8 cellular contexts compared by ENCODE assay signal in the genomic region with DNA sequence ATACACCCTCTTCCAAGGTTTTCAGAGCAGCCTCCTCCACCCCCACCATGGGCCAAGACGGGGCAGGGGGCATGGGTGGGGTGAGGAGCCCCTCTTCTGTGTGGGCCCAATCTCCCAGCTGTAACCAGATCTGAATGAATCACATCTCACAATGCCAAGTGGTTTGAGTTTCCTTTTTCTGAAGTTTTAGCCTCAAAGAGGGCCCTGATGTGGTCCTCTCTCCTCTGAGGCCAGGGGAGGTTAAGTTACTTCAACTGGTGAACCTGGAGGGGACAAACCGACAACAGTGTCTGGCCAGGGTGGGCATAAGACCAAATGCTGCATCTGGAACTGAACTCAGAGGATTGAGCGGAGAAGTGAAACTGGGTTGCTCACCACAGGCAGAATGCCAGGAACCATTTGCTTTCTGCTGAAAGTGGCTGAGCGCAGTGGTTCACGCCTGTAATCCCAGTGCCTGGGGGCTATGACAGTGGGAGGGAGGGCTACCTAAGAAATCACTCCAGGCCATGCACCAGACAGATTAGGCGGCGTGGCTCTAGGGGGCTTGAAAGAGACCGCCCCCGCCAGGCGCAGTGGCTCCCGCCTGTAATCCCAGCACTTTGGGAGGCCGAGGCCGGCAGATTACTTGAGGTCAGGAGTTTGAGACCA. TPM values are rescaled to one million over a fixed set of nuclear protein-coding genes. Genes with fewer than 3 reads are reported as not detected.
A peak's percentile ranks its signal among the peaks of the same experiment; 100 is the strongest.
DNase-seq lines count a peak whose midpoint lies in the region; ATAC-seq and TF ChIP-seq lines count a peak whose summit lies in the region.

No MANE protein-coding gene starts in this region.

- no peak for TF ChIP-seq CTCF in foreskin fibroblast (IDR thresholded peaks at IDR 0.05; ENCODE audit: low read depth, low read length)
- no peak for TF ChIP-seq CTCF in glutamatergic neuron (IDR thresholded peaks at IDR 0.05; ENCODE audit: partially characterized antibody, unreplicated experiment)

- peaks cover 18% of the 10 kb centered on the region for H3K27me3 Mint-ChIP-seq in activated CD4-positive, alpha-beta T cell treated with anti-CD3 and anti-CD28 coated beads for 36 hours
- peaks cover 17% of the 10 kb centered on the region for H3K27me3 Mint-ChIP-seq in activated CD4-positive, alpha-beta T cell treated with anti-CD3 and anti-CD28 coated beads, Interleukin-2, amount 10 ng/mL, durations not matched to agents 7 days and 5 days
- H3K27me3 Mint-ChIP-seq in glutamatergic neuron (ENCODE audit: unreplicated experiment): peaks cover 11% of the 10 kb centered on the region

- intact Hi-C loops in activated CD4-positive, alpha-beta T cell treated with anti-CD3 and anti-CD28 coated beads for 36 hours (cut with DNase I, micrococcal nuclease): loop anchor here (1.0 to 2.0 kb wide), 6 partner anchors 25 to 81 kb away; a partner anchor contains a TSS
- intact Hi-C loops in sciatic nerve (cut with DNase I): no loop called here

- peak overlapping the region in 1 of 2 donors; percentile 10 for H3K4me3 ChIP-seq in foreskin fibroblast (ENCODE audit: low read depth in 1 of 2, low read length in 2 of 2)

- H3K4me3 Mint-ChIP-seq in activated CD4-positive, alpha-beta T cell treated with anti-CD3 and anti-CD28 coated beads for 36 hours: peak overlapping the region; percentile 69
- H3K4me3 Mint-ChIP-seq in activated CD4-positive, alpha-beta T cell treated with anti-CD3 and anti-CD28 coated beads, Interleukin-2, amount 10 ng/mL, durations not matched to agents 7 days and 5 days: peak overlapping the region; percentile 78
- H3K4me3 Mint-ChIP-seq in glutamatergic neuron (ENCODE audit: unreplicated experiment): no peak overlapping the region

- ATAC-seq in activated CD4-positive, alpha-beta T cell treated with anti-CD3 and anti-CD28 coated beads for 36 hours: peak; percentile 26
- ATAC-seq in sciatic nerve: peak; percentile 81
- ATAC-seq in HG02840 (IDR thresholded peaks at IDR 0.05; ENCODE audit: low FRiP score, unreplicated experiment): no peak

- peaks cover 2% of the 10 kb centered on the region for H3K9me3 Mint-ChIP-seq in activated CD4-positive, alpha-beta T cell treated with anti-CD3 and anti-CD28 coated beads for 36 hours (ENCODE audit: low read depth)
- H3K9me3 Mint-ChIP-seq in activated CD4-positive, alpha-beta T cell treated with anti-CD3 and anti-CD28 coated beads, Interleukin-2, amount 10 ng/mL, durations not matched to agents 7 days and 5 days: peaks cover 2% of the 10 kb centered on the region
- peaks cover 5% of the 10 kb centered on the region for H3K9me3 Mint-ChIP-seq in glutamatergic neuron (ENCODE audit: unreplicated experiment)

- H3K36me3 Mint-ChIP-seq in activated CD4-positive, alpha-beta T cell treated with anti-CD3 and anti-CD28 coated beads for 36 hours (ENCODE audit: low read depth): peaks cover 3% of the 10 kb centered on the region
- peaks cover 4% of the 10 kb centered on the region for H3K36me3 Mint-ChIP-seq in activated CD4-positive, alpha-beta T cell treated with anti-CD3 and anti-CD28 coated beads, Interleukin-2, amount 10 ng/mL, durations not matched to agents 7 days and 5 days (ENCODE audit: low read depth)
- no peaks in the 10 kb centered on the region for H3K36me3 Mint-ChIP-seq in glutamatergic neuron (ENCODE audit: unreplicated experiment)

- DNase-seq in activated CD4-positive, alpha-beta T cell treated with anti-CD3 and anti-CD28 coated beads for 36 hours: peak; percentile 47
- DNase-seq in activated CD4-positive, alpha-beta T cell treated with anti-CD3 and anti-CD28 coated beads, Interleukin-2, amount 50 U/mL, for 4 hours: no peak
- no peak for DNase-seq in activated CD4-positive, alpha-beta T cell treated with anti-CD3 and anti-CD28 coated beads, Interleukin-2, amount 10 ng/mL, durations not matched to agents 7 days and 5 days
- DNase-seq in foreskin fibroblast (peak; percentile 60 to 86), sciatic nerve (ENCODE audit: low spot score) (peak; percentile 70), glutamatergic neuron (no peak), D341Med (ENCODE audit: low spot score) (no peak)

- H3K27ac Mint-ChIP-seq in activated CD4-positive, alpha-beta T cell treated with anti-CD3 and anti-CD28 coated beads for 36 hours: peak overlapping the region; percentile 99
- H3K27ac Mint-ChIP-seq in activated CD4-positive, alpha-beta T cell treated with anti-CD3 and anti-CD28 coated beads, Interleukin-2, amount 10 ng/mL, durations not matched to agents 7 days and 5 days: peak overlapping the region; percentile 97
- no peak overlapping the region for H3K27ac Mint-ChIP-seq in glutamatergic neuron (ENCODE audit: unreplicated experiment)

- CTCF ChIA-PET in activated CD4-positive, alpha-beta T cell treated with anti-CD3 and anti-CD28 coated beads for 36 hours (lab: Charles Lee): interaction anchor here (0.7 to 1.7 kb wide), 5 partner anchors 14 to 386 kb away, joined by 3 to 8 read pairs (median 3); no protein-coding TSS in a partner anchor
- CTCF ChIA-PET in activated CD4-positive, alpha-beta T cell treated with anti-CD3 and anti-CD28 coated beads, Interleukin-2, amount 10 ng/mL, durations not matched to agents 7 days and 5 days (lab: Charles Lee): interaction anchor here (1.1 to 1.3 kb wide), 2 partner anchors 26 to 45 kb away, joined by 3 read pairs; no protein-coding TSS in a partner anchor

- POLR2A ChIA-PET in activated CD4-positive, alpha-beta T cell treated with anti-CD3 and anti-CD28 coated beads for 36 hours (lab: Charles Lee): interaction anchor here (1.0 to 2.0 kb wide), 2 partner anchors 32 to 172 kb away, joined by 3 to 9 read pairs; no protein-coding TSS in a partner anchor
- POLR2A ChIA-PET in activated CD4-positive, alpha-beta T cell treated with anti-CD3 and anti-CD28 coated beads, Interleukin-2, amount 10 ng/mL, durations not matched to agents 7 days and 5 days (lab: Charles Lee): no interaction called here

- H3K4me1 Mint-ChIP-seq in activated CD4-positive, alpha-beta T cell treated with anti-CD3 and anti-CD28 coated beads for 36 hours: peaks cover 21% of the 10 kb centered on the region
- H3K4me1 Mint-ChIP-seq in activated CD4-positive, alpha-beta T cell treated with anti-CD3 and anti-CD28 coated beads, Interleukin-2, amount 10 ng/mL, durations not matched to agents 7 days and 5 days: peaks cover 27% of the 10 kb centered on the region
- H3K4me1 Mint-ChIP-seq in glutamatergic neuron (ENCODE audit: low read depth, unreplicated experiment): no peaks in the 10 kb centered on the region

RNA-seq across cellular contexts. Expression of a gene that starts 15.4 kb away (rescaled TPM):
- total RNA-seq in activated CD4-positive, alpha-beta T cell treated with anti-CD3 and anti-CD28 coated beads for 36 hours: not detected
- total RNA-seq in activated CD4-positive, alpha-beta T cell treated with anti-CD3 and anti-CD28 coated beads, Interleukin-2, amount 10 ng/mL, durations not matched to agents 7 days and 5 days: not detected
- not detected for total RNA-seq in sciatic nerve
- not detected for total RNA-seq in glutamatergic neuron (ENCODE audit: unreplicated experiment)

RNA-seq across cellular contexts. Expression of a gene that starts 30.5 kb away (rescaled TPM):
- total RNA-seq in activated CD4-positive, alpha-beta T cell treated with anti-CD3 and anti-CD28 coated beads for 36 hours: 10 to 100 TPM; 15.6 to 17.7 TPM
- 10 to 100 TPM; 10.3 TPM for total RNA-seq in activated CD4-positive, alpha-beta T cell treated with anti-CD3 and anti-CD28 coated beads, Interleukin-2, amount 10 ng/mL, durations not matched to agents 7 days and 5 days
- total RNA-seq in sciatic nerve (36.9 TPM), glutamatergic neuron (ENCODE audit: unreplicated experiment) (2.9 TPM)

RNA-seq across cellular contexts. Expression of a gene that starts 54.3 kb away (rescaled TPM):
- total RNA-seq in activated CD4-positive, alpha-beta T cell treated with anti-CD3 and anti-CD28 coated beads for 36 hours: 10 to 100 TPM; 64.4 to 65.2 TPM
- total RNA-seq in activated CD4-positive, alpha-beta T cell treated with anti-CD3 and anti-CD28 coated beads, Interleukin-2, amount 10 ng/mL, durations not matched to agents 7 days and 5 days: 10 to 100 TPM; 69.1 to 71.0 TPM
- total RNA-seq in sciatic nerve (41.1 TPM), glutamatergic neuron (ENCODE audit: unreplicated experiment) (34.1 TPM)

Comparison
In these comparisons a context has a peak if more than half of its experiments do, and no peak if none do; other contexts are left out.
1. DNase-seq: peak in activated CD4-positive, alpha-beta T cell treated with anti-CD3 and anti-CD28 coated beads for 36 hours (single experiment), foreskin fibroblast (2 of 2) and sciatic nerve (single experiment); none in activated CD4-positive, alpha-beta T cell treated with anti-CD3 and anti-CD28 coated beads, Interleukin-2, amount 50 U/mL, for 4 hours (0 of 2), activated CD4-positive, alpha-beta T cell treated with anti-CD3 and anti-CD28 coated beads, Interleukin-2, amount 10 ng/mL, durations not matched to agents 7 days and 5 days (single experiment), glutamatergic neuron (single experiment) and D341Med (single experiment).